20 cellular contexts compared by ENCODE assay signal in the genomic region with DNA sequence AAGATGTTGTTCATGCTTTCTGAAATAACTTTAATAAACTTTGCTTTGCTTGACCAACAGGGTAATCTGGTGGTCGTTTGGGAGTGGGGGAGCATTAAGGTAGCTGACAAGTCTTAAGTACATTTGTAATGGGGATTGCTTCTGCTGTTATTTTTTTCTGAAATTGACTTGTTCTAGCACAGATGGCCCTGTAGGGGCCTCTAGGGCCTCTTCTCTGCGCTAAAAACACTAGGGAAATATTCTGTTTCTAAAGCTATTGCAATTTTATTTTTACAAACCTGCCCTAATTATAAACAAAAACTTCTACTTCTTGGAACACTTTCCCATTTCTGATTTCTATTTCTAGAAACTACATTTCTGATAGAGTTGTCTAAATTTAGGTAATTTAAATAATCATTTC.
DNase-seq lines count a peak whose midpoint lies in the region; ATAC-seq and TF ChIP-seq lines count a peak whose summit lies in the region.
"Had no signal": no experiment of that assay in that cellular context is flagged by ENCODE, and none has a peak within 500 bp of the region (broad histone marks: within the 10 kb centered on the region; RNA-seq: fewer than 3 reads in every experiment).

No MANE protein-coding gene starts in this region.

- H3K4me1 ChIP-seq in SK-N-SH (ENCODE audit: control insufficient read depth in 1 of 2, insufficient read depth in 2 of 2, low read depth in 1 of 2, low read length in 1 of 2), result no peaks in the 10 kb centered on the region
- H3K4me1 ChIP-seq in endodermal cell (ENCODE audit: control insufficient read depth, insufficient read depth, low read length), result no peaks in the 10 kb centered on the region
- H3K4me1 ChIP-seq: SJCRH30, thyroid gland had no signal

- H3K27me3 ChIP-seq in SK-N-SH (ENCODE audit: insufficient read depth) (no peaks in the 10 kb centered on the region), endodermal cell (ENCODE audit: control insufficient read depth, insufficient read depth, low read length, poor library complexity, severe bottlenecking) (no peaks in the 10 kb centered on the region)
- H3K27me3 ChIP-seq: SJCRH30, thyroid gland had no signal

- TF ChIP-seq CTCF in SK-N-SH (IDR thresholded peaks at IDR 0.05) (no peak), endodermal cell (conservative IDR thresholded peaks at IDR 0.05) (peak; percentile 73), GM13977 (IDR thresholded peaks at IDR 0.05; ENCODE audit: extremely low read depth, insufficient read depth, missing control alignments) (no peak)

- H3K4me1 Mint-ChIP-seq in endodermal cell, result peaks cover 7% of the 10 kb centered on the region
- no peaks in the 10 kb centered on the region for H3K4me1 Mint-ChIP-seq in activated naive CD8-positive, alpha-beta T cell treated with anti-CD3 and anti-CD28 coated beads, Interleukin-2, amount 50 U/mL, for 24 hours
- H3K4me1 Mint-ChIP-seq: CD14-positive monocyte; stimulated activated naive B cell treated with anti-CD40 and anti-IgM and Interleukin-4, amounts not matched to agents 10 μg/mL and 1 μg/mL and 100 μg/mL, for 72 hours had no signal

- no peaks in the 10 kb centered on the region for H3K79me2 ChIP-seq in SK-N-SH (ENCODE audit: insufficient read depth)

- no peak overlapping the region for H3K4me3 ChIP-seq in SK-N-SH (ENCODE audit: low read depth in 2 of 2, low read length in 1 of 2)
- no peak overlapping the region for H3K4me3 ChIP-seq in endodermal cell (ENCODE audit: low read length)
- H3K4me3 ChIP-seq: SJCRH30, thyroid gland had no signal

- POLR2A ChIA-PET in SK-N-SH (lab: Yijun Ruan, JAX), result no interaction called here

- H3K36me3 ChIP-seq in SK-N-SH (replicated peaks in 1 of 2; ENCODE audit: control insufficient read depth in 1 of 2, insufficient read depth in 2 of 2, low read length in 1 of 2) (no peaks in the 10 kb centered on the region), endodermal cell (ENCODE audit: control insufficient read depth, insufficient read depth, low read length) (no peaks in the 10 kb centered on the region)
- H3K36me3 ChIP-seq: SJCRH30, thyroid gland had no signal

- no peaks in the 10 kb centered on the region for H3K27me3 Mint-ChIP-seq in endodermal cell (ENCODE audit: insufficient read depth)
- H3K27me3 Mint-ChIP-seq in activated naive CD8-positive, alpha-beta T cell treated with anti-CD3 and anti-CD28 coated beads, Interleukin-2, amount 50 U/mL, for 24 hours, result no peaks in the 10 kb centered on the region
- H3K27me3 Mint-ChIP-seq: stimulated activated naive B cell treated with anti-CD40 and anti-IgM and Interleukin-4, amounts not matched to agents 10 μg/mL and 1 μg/mL and 100 μg/mL, for 72 hours had no signal

- H2AFZ ChIP-seq in SK-N-SH (ENCODE audit: low read depth), result no peak overlapping the region

- no peaks in the 10 kb centered on the region for H4K20me1 ChIP-seq in SK-N-SH (ENCODE audit: insufficient read depth)

- TF ChIP-seq RAD21 in SK-N-SH (IDR thresholded peaks at IDR 0.05; ENCODE audit: low read length), result no peak

- H3K9me3 Mint-ChIP-seq in endodermal cell, result peaks cover 6% of the 10 kb centered on the region
- peaks cover 7% of the 10 kb centered on the region for H3K9me3 Mint-ChIP-seq in activated naive CD8-positive, alpha-beta T cell treated with anti-CD3 and anti-CD28 coated beads, Interleukin-2, amount 50 U/mL, for 24 hours

- H3K27ac Mint-ChIP-seq in endodermal cell, result no peak overlapping the region
- no peak overlapping the region for H3K27ac Mint-ChIP-seq in activated naive CD8-positive, alpha-beta T cell treated with anti-CD3 and anti-CD28 coated beads, Interleukin-2, amount 50 U/mL, for 24 hours
- H3K27ac Mint-ChIP-seq: activated T-cell treated with anti-CD3 and anti-CD28 coated beads, Interleukin-2, amount 50 U/mL, for 72 hours; CD14-positive monocyte; stimulated activated naive B cell treated with anti-CD40 and anti-IgM and Interleukin-4, amounts not matched to agents 10 μg/mL and 1 μg/mL and 100 μg/mL, for 72 hours had no signal

- no peak overlapping the region for H3K4me3 Mint-ChIP-seq in endodermal cell
- H3K4me3 Mint-ChIP-seq in activated naive CD8-positive, alpha-beta T cell treated with anti-CD3 and anti-CD28 coated beads, Interleukin-2, amount 50 U/mL, for 24 hours, result no peak overlapping the region
- H3K4me3 Mint-ChIP-seq: activated T-cell treated with anti-CD3 and anti-CD28 coated beads, Interleukin-2, amount 50 U/mL, for 72 hours; CD14-positive monocyte; stimulated activated naive B cell treated with anti-CD40 and anti-IgM and Interleukin-4, amounts not matched to agents 10 μg/mL and 1 μg/mL and 100 μg/mL, for 72 hours had no signal

- no peaks in the 10 kb centered on the region for H3F3A ChIP-seq in SK-N-SH (replicated peaks; ENCODE audit: insufficient read depth)

- H3K9ac ChIP-seq in SK-N-SH (no peak overlapping the region), endodermal cell (ENCODE audit: extremely low read depth, low read length, poor library complexity, severe bottlenecking) (no peak overlapping the region)

- no peak for TF ChIP-seq EP300 in SK-N-SH (IDR thresholded peaks at IDR 0.05; ENCODE audit: borderline replicate concordance in 1 of 2, low read depth in 1 of 2, low read length in 1 of 2)

- no peak for ATAC-seq in SK-N-SH treated with all-trans-retinoic acid at 6 μM for 48 hours
- ATAC-seq in activated naive CD8-positive, alpha-beta T cell treated with anti-CD3 and anti-CD28 coated beads, Interleukin-2, amount 50 U/mL, for 24 hours, result no peak
- ATAC-seq in HG03159 (IDR thresholded peaks at IDR 0.05; ENCODE audit: unreplicated experiment), result no peak
- ATAC-seq: activated T-cell treated with anti-CD3 and anti-CD28 coated beads, Interleukin-2, amount 50 U/mL, for 72 hours; stimulated activated naive B cell treated with anti-CD40 and anti-IgM and Interleukin-4, amounts not matched to agents 10 μg/mL and 1 μg/mL and 100 μg/mL, for 72 hours had no signal

- H3K27ac ChIP-seq in SK-N-SH (ENCODE audit: low read depth in 2 of 2, low read length in 1 of 2), result no peak overlapping the region
- H3K27ac ChIP-seq in endodermal cell (ENCODE audit: low read depth, low read length), result no peak overlapping the region
- H3K27ac ChIP-seq: SJCRH30, thyroid gland had no signal

- no peak overlapping the region for H3K4me2 ChIP-seq in SK-N-SH

- no peaks in the 10 kb centered on the region for H3K9me2 ChIP-seq in SK-N-SH

- CTCF ChIA-PET in SK-N-SH (lab: Yijun Ruan, JAX), result interaction anchor here (1.4 kb wide), 1 partner anchor 13 kb away, joined by 3 read pairs; no protein-coding TSS in a partner anchor

- H3K9me3 ChIP-seq in SK-N-SH (no peaks in the 10 kb centered on the region), endodermal cell (ENCODE audit: control insufficient read depth, low read length) (no peaks in the 10 kb centered on the region)
- H3K9me3 ChIP-seq: SJCRH30, thyroid gland had no signal

- DNase-seq in SK-N-SH (peak; percentile 3), NCI-H2171 treated with DMSO at 0.1 percent for 48 hours (lab: John Stamatoyannopoulos, UW) (peak; percentile 63), endodermal cell (no peak), GM13977 (ENCODE audit: low spot score) (no peak), SHP77 treated with DMSO at 0.1 percent for 48 hours (lab: John Stamatoyannopoulos, UW) (no peak)
- no peak for DNase-seq in activated naive CD8-positive, alpha-beta T cell treated with anti-CD3 and anti-CD28 coated beads, Interleukin-2, amount 50 U/mL, for 24 hours
- DNase-seq: activated CD4-positive, CD25-positive, alpha-beta regulatory T cell; activated T-cell treated with anti-CD3 and anti-CD28 coated beads, Interleukin-2, amount 50 U/mL, for 72 hours; dermis blood vessel endothelial cell; DMS79; foreskin melanocyte; KBM-7; midbrain; NCI-H1105; SJCRH30; stimulated activated naive B cell treated with anti-CD40 and anti-IgM and Interleukin-4, amounts not matched to agents 10 μg/mL and 1 μg/mL and 100 μg/mL, for 72 hours; thyroid gland had no signal

- no peaks in the 10 kb centered on the region for H3K36me3 Mint-ChIP-seq in endodermal cell (ENCODE audit: low read depth)
- no peaks in the 10 kb centered on the region for H3K36me3 Mint-ChIP-seq in activated naive CD8-positive, alpha-beta T cell treated with anti-CD3 and anti-CD28 coated beads, Interleukin-2, amount 50 U/mL, for 24 hours (ENCODE audit: low read depth)
- H3K36me3 Mint-ChIP-seq: CD14-positive monocyte; stimulated activated naive B cell treated with anti-CD40 and anti-IgM and Interleukin-4, amounts not matched to agents 10 μg/mL and 1 μg/mL and 100 μg/mL, for 72 hours had no signal

- 15% methylated on average over 2 of the region's 2 CpGs for WGBS in SK-N-SH (ENCODE audit: low lambda C conversion rate)
- 45 to 48% methylated on average over 2 of the region's 2 CpGs for WGBS in endodermal cell (ENCODE audit: insufficient coverage in 1 of 2, insufficient read length in 1 of 2), 2 experiments

- in situ Hi-C loops in GM13977 (cut with MboI; ENCODE audit: low pct_unique_long_range_greater_than_20kb, low sequenced_read_pairs, unreplicated experiment), result no loop called here

TF ChIP-seq in SK-N-SH, 30 proteins besides CTCF, POLR2A, EP300 and RAD21:
- TF ChIP-seq YY1 (IDR thresholded peaks at IDR 0.05; ENCODE audit: low read depth), result no peak
- no peak for TF ChIP-seq FOXM1 (IDR thresholded peaks at IDR 0.05; ENCODE audit: low read depth)
- no peak for TF ChIP-seq FOXJ3 (CRISPR knock-in tag; IDR thresholded peaks at IDR 0.05)

TF ChIP-seq in SK-N-SH treated with all-trans-retinoic acid at 6 μM for 48 hours, 23 proteins besides CTCF, POLR2A, EP300 and RAD21 (continues in another document):
- TF ChIP-seq GLIS3 (CRISPR knock-in tag; IDR thresholded peaks at IDR 0.05) (no peak), BACH2 (CRISPR knock-in tag; IDR thresholded peaks at IDR 0.05; ENCODE audit: borderline replicate concordance) (no peak)
- TF ChIP-seq, protein P1, sequence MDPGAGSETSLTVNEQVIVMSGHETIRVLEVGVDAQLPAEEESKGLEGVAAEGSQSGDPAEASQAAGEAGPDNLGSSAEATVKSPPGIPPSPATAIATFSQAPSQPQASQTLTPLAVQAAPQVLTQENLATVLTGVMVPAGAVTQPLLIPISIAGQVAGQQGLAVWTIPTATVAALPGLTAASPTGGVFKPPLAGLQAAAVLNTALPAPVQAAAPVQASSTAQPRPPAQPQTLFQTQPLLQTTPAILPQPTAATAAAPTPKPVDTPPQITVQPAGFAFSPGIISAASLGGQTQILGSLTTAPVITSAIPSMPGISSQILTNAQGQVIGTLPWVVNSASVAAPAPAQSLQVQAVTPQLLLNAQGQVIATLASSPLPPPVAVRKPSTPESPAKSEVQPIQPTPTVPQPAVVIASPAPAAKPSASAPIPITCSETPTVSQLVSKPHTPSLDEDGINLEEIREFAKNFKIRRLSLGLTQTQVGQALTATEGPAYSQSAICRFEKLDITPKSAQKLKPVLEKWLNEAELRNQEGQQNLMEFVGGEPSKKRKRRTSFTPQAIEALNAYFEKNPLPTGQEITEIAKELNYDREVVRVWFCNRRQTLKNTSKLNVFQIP (CRISPR knock-in tag; IDR thresholded peaks at IDR 0.05; ENCODE audit: borderline replicate concordance, low read depth), result no peak

Comparison
In these comparisons a context has a peak if more than half of its experiments do, and no peak if none do; other contexts are left out.
1. DNase-seq: peak in SK-N-SH (single experiment) and NCI-H2171 treated with DMSO at 0.1 percent for 48 hours (single experiment); none in endodermal cell (single experiment), GM13977 (single experiment), activated naive CD8-positive, alpha-beta T cell treated with anti-CD3 and anti-CD28 coated beads, Interleukin-2, amount 50 U/mL, for 24 hours (single experiment) and SHP77 treated with DMSO at 0.1 percent for 48 hours (single experiment).